In genomic region chr4:5711479-5712184, GRCh38 we compare ENCODE assay signal across 8 cellular contexts. TPM values are rescaled to one million over a fixed set of nuclear protein-coding genes. Genes with fewer than 3 reads are reported as not detected.
DNase-seq lines count a peak whose midpoint lies in the region; ATAC-seq, FAIRE-seq and TF ChIP-seq lines count a peak whose summit lies in the region.

No MANE protein-coding gene starts in this region.

- peaks cover 0 to 35% (median 17%) of the 10 kb centered on the region in 7 donors for H3K9me3 Mint-ChIP-seq in CD14-positive monocyte

- TF ChIP-seq POLR2A in GM12878 (IDR thresholded peaks at IDR 0.05; ENCODE audit: low read depth, low read length) = no peak

- peak overlapping the region; percentile 64 for H3K9ac ChIP-seq in GM12878 (ENCODE audit: control insufficient read depth, insufficient read depth, low read length)
- H3K9ac ChIP-seq in kidney (ENCODE audit: low read length in 2 of 2) = peak overlapping the region in 1 of 2 donors; percentile 82

- ATAC-seq in HG03460 (IDR thresholded peaks at IDR 0.05; ENCODE audit: unreplicated experiment) (peak; percentile 3), GM12878 (peak; percentile 8), HG03565 (IDR thresholded peaks at IDR 0.05; ENCODE audit: unreplicated experiment) (no peak)

- CTCF ChIA-PET in GM12878 (lab: Yijun Ruan, JAX) = interaction anchor here (0.6 kb wide), 1 partner anchor 34 kb away, joined by 3 read pairs; no protein-coding TSS in a partner anchor

- no peak for TF ChIP-seq EP300 in GM12878 (IDR thresholded peaks at IDR 0.05; ENCODE audit: borderline replicate concordance in 1 of 2, control insufficient read depth in 1 of 2, low read depth in 2 of 2, low read length in 2 of 2)

- WGBS in GM12878 (ENCODE audit: insufficient coverage, insufficient replicate concordance, low lambda C conversion rate, missing lambda C conversion rate) = 60% methylated on average over 32 of the region's 52 CpGs

- H3K27ac Mint-ChIP-seq in CD14-positive monocyte = no peak overlapping the region

- SMC1A ChIA-PET in GM12878 (lab: Charles Lee; ENCODE audit: uncharacterized antibody, unreplicated experiment) = no interaction called here

- RAD21 ChIA-PET in GM12878 (lab: Charles Lee; ENCODE audit: unreplicated experiment) = no interaction called here

- H2AFZ ChIP-seq in GM12878 (ENCODE audit: control insufficient read depth, low read depth, low read length) = no peak overlapping the region

- H3K79me2 ChIP-seq in GM12878 (ENCODE audit: control insufficient read depth, insufficient read depth, low read length) = peaks cover 21% of the 10 kb centered on the region

- H3K4me3 ChIP-seq in GM12878 (peak overlapping the region; percentile 72), kidney (ENCODE audit: low read length in 2 of 2) (peak overlapping the region; percentile 28 to 89)

- H4K20me1 ChIP-seq in GM12878 (ENCODE audit: control insufficient read depth, insufficient read depth) = no peaks in the 10 kb centered on the region

- no peaks in the 10 kb centered on the region for H3K27me3 ChIP-seq in GM12878 (replicated peaks in 1 of 2; ENCODE audit: control insufficient read depth in 2 of 2, insufficient read depth in 2 of 2, low read length in 1 of 2)

- POLR2A ChIA-PET in GM12878 (lab: Charles Lee) = no interaction called here

- DNase-seq in CD14-positive monocyte (ENCODE audit: low spot score) (no peak), GM12878 (ENCODE audit: low read depth, low spot score) (no peak), kidney (peak; percentile 81), urothelium cell line (ENCODE audit: low spot score) (peak; percentile 38), GM13976 (ENCODE audit: low spot score) (no peak), NCI-H345 treated with DMSO at 0.1 percent for 48 hours (lab: John Stamatoyannopoulos, UW; ENCODE audit: unreplicated experiment) (no peak)

- no TSS peak for BruUV-seq in GM12878 (replicated peaks; lab: Mats Ljungman, UMichigan)

- H3K4me2 ChIP-seq in GM12878 (ENCODE audit: control insufficient read depth, insufficient read depth) = peak overlapping the region; percentile 73

- TF ChIP-seq CTCF in CD14-positive monocyte (IDR thresholded peaks at IDR 0.05) (no peak), GM12878 (IDR thresholded peaks at IDR 0.05 in 2 of 3, conservative IDR thresholded peaks at IDR 0.05 in 1 of 3; ENCODE audit: control insufficient read depth in 2 of 3, extremely low read depth in 1 of 3, insufficient read depth in 1 of 3, low read depth in 3 of 3, low read length in 3 of 3) (peak in 1 of 3 experiments; percentile 23; a peak in 1 of 6 replicates), kidney (IDR thresholded peaks at IDR 0.05; ENCODE audit: borderline replicate concordance, extremely low read depth, insufficient read depth) (no peak), GM13976 (IDR thresholded peaks at IDR 0.05; ENCODE audit: borderline replicate concordance, control extremely low read depth, extremely low read depth, insufficient read depth, missing control alignments) (no peak)

- FAIRE-seq in GM12878 (lab: Jason Lieb, UNC) (no peak), kidney (lab: Jason Lieb, UNC) (no peak), urothelium cell line (lab: Jason Lieb, UNC) (no peak)

- no peaks in the 10 kb centered on the region for H3K36me3 ChIP-seq in GM12878 (ENCODE audit: control insufficient read depth in 2 of 2, insufficient read depth in 2 of 2, low read length in 1 of 2)
- H3K36me3 ChIP-seq in kidney (ENCODE audit: control insufficient read depth in 1 of 2, insufficient read depth in 2 of 2, low read length in 2 of 2) = no peaks in the 10 kb centered on the region

- H3K4me3 Mint-ChIP-seq in CD14-positive monocyte = peak overlapping the region; percentile 54 to 73

- no peak for TF ChIP-seq RAD21 in GM12878 (IDR thresholded peaks at IDR 0.05; ENCODE audit: insufficient read depth, low read depth, low read length)

- H3K27ac ChIP-seq in GM12878 (ENCODE audit: control insufficient read depth, insufficient read depth) (peak overlapping the region; percentile 78), kidney (ENCODE audit: low read depth in 2 of 2, low read length in 2 of 2) (peak overlapping the region in 1 of 2 donors; percentile 74)

- peaks cover 3% of the 10 kb centered on the region; the same call in 1 of the 2 replicates for H3K4me1 ChIP-seq in GM12878 (ENCODE audit: control insufficient read depth, insufficient read depth, low read length)
- H3K4me1 ChIP-seq in kidney (ENCODE audit: control insufficient read depth in 1 of 2, insufficient read depth in 1 of 2, low read depth in 1 of 2, low read length in 2 of 2) = peaks cover 28 to 33% of the 10 kb centered on the region in 2 donors

- peaks cover 20% of the 10 kb centered on the region for H3K4me1 Mint-ChIP-seq in CD14-positive monocyte

- H3K9me3 ChIP-seq in GM12878 (replicated peaks; ENCODE audit: control insufficient read depth, insufficient read depth, low read length) = peaks cover 4% of the 10 kb centered on the region; the same call in 2 of the 3 replicates
- peaks cover 0 to 4% of the 10 kb centered on the region in 2 donors for H3K9me3 ChIP-seq in kidney (ENCODE audit: control insufficient read depth in 1 of 2, low read length in 2 of 2)

- peaks cover 44 to 72% (median 59%) of the 10 kb centered on the region in 3 donors for H3K27me3 Mint-ChIP-seq in CD14-positive monocyte (ENCODE audit: low read depth in 3 of 3)

- intact Hi-C loops in CD14-positive monocyte (cut with micrococcal nuclease) (no loop called here), GM12878 (cut with micrococcal nuclease; ENCODE audit: unreplicated experiment) (loop anchor here (10.0 kb wide), 2 partner anchors 317 to 473 kb away; no protein-coding TSS in a partner anchor), kidney (cut with DNase I) (no loop called here)

- in situ Hi-C loops in GM12878 (cut with MboI) (no loop called here), GM13976 (cut with MboI; ENCODE audit: low sequenced_read_pairs, unreplicated experiment) (no loop called here)

- peaks cover 0 to 2% of the 10 kb centered on the region in 2 donors for H3K36me3 Mint-ChIP-seq in CD14-positive monocyte

TF ChIP-seq in GM12878, 131 proteins besides CTCF, POLR2A, EP300 and RAD21:
- TF ChIP-seq CEBPB (IDR thresholded peaks at IDR 0.05; ENCODE audit: borderline replicate concordance in 1 of 2, low read depth in 2 of 2, low read length in 2 of 2) (no peak), BHLHE40 (IDR thresholded peaks at IDR 0.05; ENCODE audit: borderline replicate concordance in 1 of 2, low read depth in 2 of 2, low read length in 1 of 2) (peak in 1 of 2 experiments; percentile 79; a peak in 2 of 4 replicates), IKZF1 (conservative IDR thresholded peaks at IDR 0.05) (peak; percentile 32; the same call in 1 of the 2 replicates), IKZF2 (IDR thresholded peaks at IDR 0.05) (no peak), TBL1XR1 (IDR thresholded peaks at IDR 0.05; ENCODE audit: low read depth, low read length) (no peak), SMAD5 (IDR thresholded peaks at IDR 0.05; ENCODE audit: low read depth) (0 out of 2 replicates have a peak, but pooled peaks have one; percentile 45), HCFC1 (IDR thresholded peaks at IDR 0.05; ENCODE audit: low read length) (no peak), LARP7 (IDR thresholded peaks at IDR 0.05) (peak; percentile 51; the same call in 1 of the 2 replicates), SP1 (IDR thresholded peaks at IDR 0.05; ENCODE audit: low read depth, low read length) (no peak)

RNA-seq across cellular contexts. Expression of gene EVC, which starts 0.6 kb away (rescaled TPM):
- polyA plus RNA-seq in CD14-positive monocyte = not detected
- total RNA-seq in GM12878 (2013; cell fraction: nucleolus; rRNA removed) = 162 and 193 TPM in 2 replicates
- 27.1 and 29.3 TPM in 2 replicates for total RNA-seq in GM12878 (2014; rRNA removed)
- 22.4 and 23.0 TPM in 2 replicates for total RNA-seq in GM12878 (2014; rRNA removed; fragmentation: Illumina TruSeq; extraction: Trizol)
- 51.2 and 55.9 TPM in 2 replicates for total RNA-seq in GM12878 (2021)
- 3.5 TPM for polyA plus RNA-seq in GM12878 (2011; ENCODE audit: low read depth)
- polyA plus RNA-seq in GM12878 (2011; rRNA removed) = 6.8 and 8.8 TPM in 2 replicates
- polyA plus RNA-seq in GM12878 (2011; cell fraction: cytosol; rRNA removed) = 8.5 and 9.9 TPM in 2 replicates
- polyA plus RNA-seq in GM12878 (2011; cell fraction: nucleus; rRNA removed) = 44.5 and 74.2 TPM in 2 replicates
- polyA plus RNA-seq in GM12878 (2012) = 6.3 and 7.5 TPM in 2 replicates
- polyA plus RNA-seq in GM12878 (2014; fragmentation: Illumina TruSeq; extraction: Trizol) = 21.4 and 26.6 TPM in 2 replicates
- polyA plus RNA-seq in GM12878 (2014; fragmentation: Nextera tagmentation; extraction: Ambion mirVana) = 1 to 10 TPM in 1 of 2 experiments, under 1 TPM in 1; 0.87 to 1.2 TPM
- polyA plus RNA-seq in GM12878 (2014; rRNA removed) = 33.8 and 36.0 TPM in 2 replicates
- polyA plus RNA-seq in GM12878 (2016; fragmentation: Nextera tagmentation; extraction: Ambion mirVana) = 1 to 10 TPM; 2.0 to 3.0 TPM
- polyA minus RNA-seq in GM12878 (2011; rRNA and poly(A)+ RNA removed) = 13.7 and 22.3 TPM in 2 replicates
- 7.4 and 10.7 TPM in 2 replicates for polyA minus RNA-seq in GM12878 (2011; cell fraction: cytosol; rRNA and poly(A)+ RNA removed)
- polyA minus RNA-seq in GM12878 (2011; cell fraction: nucleus; rRNA and poly(A)+ RNA removed) = 36.5 and 58.0 TPM in 2 replicates
- total RNA-seq in kidney = 159 TPM
- polyA plus RNA-seq in kidney (ENCODE audit: insufficient read depth, low read depth, low replicate concordance) = 7.8 TPM

RNA-seq across cellular contexts. Expression of gene EVC2, which starts 3.3 kb away (rescaled TPM):
- polyA plus RNA-seq in CD14-positive monocyte (under 1 TPM; 0.04 to 0.08 TPM), GM12878 (2011; rRNA removed) (1.6 and 1.9 TPM in 2 replicates), GM12878 (2014; fragmentation: Illumina TruSeq; extraction: Trizol) (4.8 and 5.2 TPM in 2 replicates), GM12878 (2014; fragmentation: Nextera tagmentation; extraction: Ambion mirVana) (under 1 TPM; 0.34 to 0.58 TPM), GM12878 (2014; rRNA removed) (4.6 and 5.3 TPM in 2 replicates), GM12878 (2016; fragmentation: Nextera tagmentation; extraction: Ambion mirVana) (1 to 10 TPM; 5.9 to 6.5 TPM), kidney (ENCODE audit: insufficient read depth, low read depth, low replicate concordance) (1.6 TPM)
- 34.7 and 35.6 TPM in 2 replicates for total RNA-seq in GM12878 (2013; cell fraction: nucleolus; rRNA removed)
- total RNA-seq in GM12878 (2014; rRNA removed) (8.4 and 8.6 TPM in 2 replicates), GM12878 (2014; rRNA removed; fragmentation: Illumina TruSeq; extraction: Trizol) (6.1 and 6.8 TPM in 2 replicates), GM12878 (2021) (10.4 TPM in 2 replicates), kidney (8.7 TPM)
- polyA plus RNA-seq in GM12878 (2011; ENCODE audit: low read depth) = 1.0 TPM
- 2.0 and 2.6 TPM in 2 replicates for polyA plus RNA-seq in GM12878 (2011; cell fraction: cytosol; rRNA removed)
- 5.7 and 6.0 TPM in 2 replicates for polyA plus RNA-seq in GM12878 (2011; cell fraction: nucleus; rRNA removed)
- 1.1 and 1.6 TPM in 2 replicates for polyA plus RNA-seq in GM12878 (2012)
- polyA minus RNA-seq in GM12878 (2011; rRNA and poly(A)+ RNA removed) = 6.1 TPM in 2 replicates
- 2.0 and 2.9 TPM in 2 replicates for polyA minus RNA-seq in GM12878 (2011; cell fraction: cytosol; rRNA and poly(A)+ RNA removed)
- polyA minus RNA-seq in GM12878 (2011; cell fraction: nucleus; rRNA and poly(A)+ RNA removed) = 4.0 and 5.7 TPM in 2 replicates

Comparison
In these comparisons a context has a peak if more than half of its experiments do, and no peak if none do; other contexts are left out.
1. DNase-seq: peak in kidney (single experiment) and urothelium cell line (single experiment); none in CD14-positive monocyte (single experiment), GM12878 (single experiment), GM13976 (single experiment) and NCI-H345 treated with DMSO at 0.1 percent for 48 hours (single experiment).